ENCODE assay signal across 21 cellular contexts in the genomic region with DNA sequence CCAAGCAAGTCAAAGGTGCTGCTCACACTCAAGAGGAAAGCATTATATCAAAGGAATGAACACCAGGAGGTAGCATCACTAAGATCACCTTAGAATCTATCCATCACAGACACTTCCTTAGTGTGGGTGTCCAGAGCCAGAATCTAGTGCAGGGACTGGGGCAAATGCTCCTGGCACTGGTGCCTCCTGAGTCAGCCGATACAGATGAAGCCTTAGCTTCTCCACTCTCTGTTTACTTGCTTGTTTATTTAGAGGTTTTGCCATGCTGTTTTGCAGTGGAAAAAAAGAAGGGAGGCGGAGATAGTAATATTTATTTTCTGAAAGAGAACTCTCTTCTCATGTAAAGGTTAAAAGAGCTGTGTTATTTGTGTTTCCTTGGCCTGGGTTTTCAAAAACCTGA.
DNase-seq lines count a peak whose midpoint lies in the region; ATAC-seq and TF ChIP-seq lines count a peak whose summit lies in the region.
"Had no signal": no experiment of that assay in that cellular context is flagged by ENCODE, and none has a peak within 500 bp of the region (broad histone marks: within the 10 kb centered on the region; RNA-seq: fewer than 3 reads in every experiment).

No MANE protein-coding gene starts in this region.

- no peaks in the 10 kb centered on the region for H3K27me3 ChIP-seq in foreskin keratinocyte
- H3K27me3 ChIP-seq in neuronal stem cell (ENCODE audit: control insufficient read depth in 3 of 3, insufficient read depth in 3 of 3, low read depth in 1 of 3, low read length in 3 of 3): no peaks in the 10 kb centered on the region
- no peaks in the 10 kb centered on the region for H3K27me3 ChIP-seq in gastroesophageal sphincter

- WGBS in neuronal stem cell (ENCODE audit: extremely low coverage in 2 of 2, insufficient read length in 2 of 2, insufficient replicate concordance in 1 of 2), 2 donors: no CpG with 5 or more reads among the region's 2 CpGs
- WGBS in gastroesophageal sphincter (ENCODE audit: low coverage in 1 of 2), 2 donors: 83 to 90% methylated on average over 2 of the region's 2 CpGs

- no peak overlapping the region for H3K14ac ChIP-seq in neuronal stem cell (ENCODE audit: low read length)

- no peak overlapping the region for H3K4me3 Mint-ChIP-seq in activated naive CD8-positive, alpha-beta T cell treated with anti-CD3 and anti-CD28 coated beads, Interleukin-2, amount 50 U/mL, for 24 hours
- H3K4me3 Mint-ChIP-seq: B cell, IgD-negative memory B cell had no signal

- H3K9ac ChIP-seq in neuronal stem cell (ENCODE audit: low read depth, low read length, poor library complexity): no peak overlapping the region
- H3K9ac ChIP-seq: GM23248 had no signal

- H3K4ac ChIP-seq in neuronal stem cell (ENCODE audit: low read length): no peak overlapping the region

- peak overlapping the region; percentile 72 for H2AFZ ChIP-seq in neuronal stem cell (ENCODE audit: low read length)
- H2AFZ ChIP-seq: GM23248 had no signal

- H4K91ac ChIP-seq in neuronal stem cell (ENCODE audit: low read depth, low read length, poor library complexity): no peak overlapping the region

- H2BK120ac ChIP-seq in neuronal stem cell (ENCODE audit: low read depth, low read length): no peak overlapping the region

- peak; percentile 10 for DNase-seq in NCI-H345 (lab: John Stamatoyannopoulos, UW)
- no peak for DNase-seq in NCI-H345 treated with DMSO at 0.1 percent for 48 hours (lab: John Stamatoyannopoulos, UW; ENCODE audit: unreplicated experiment)
- DNase-seq in foreskin keratinocyte: no peak
- DNase-seq in neuronal stem cell (ENCODE audit: low spot score): no peak
- DNase-seq in kidney tubule cell (ENCODE audit: low spot score): no peak
- no peak for DNase-seq in activated naive CD8-positive, alpha-beta T cell treated with anti-CD3 and anti-CD28 coated beads, Interleukin-2, amount 50 U/mL, for 24 hours
- DNase-seq: COR-L47, GM23248, HCEC 1CT, Karpas-422, MM.1S, NCI-H1092, NCI-H2081, NCI-H774 had no signal

- H3K4me1 ChIP-seq in foreskin keratinocyte (peaks cover 20% of the 10 kb centered on the region), neuronal stem cell (ENCODE audit: control insufficient read depth in 2 of 2, insufficient read depth in 1 of 2, low read depth in 1 of 2, low read length in 2 of 2) (peaks cover 4 to 5% of the 10 kb centered on the region in 2 donors), gastroesophageal sphincter (peaks cover 0 to 20% (median 0%) of the 10 kb centered on the region in 3 donors)

- H3K4me3 ChIP-seq in neuronal stem cell (ENCODE audit: low read length in 2 of 2) (no peak overlapping the region), gastroesophageal sphincter (no peak overlapping the region)
- H3K4me3 ChIP-seq: GM12878, GM23248 had no signal

- no peak overlapping the region for H3K4me2 ChIP-seq in neuronal stem cell (ENCODE audit: insufficient read depth, low read length, poor library complexity, severe bottlenecking)

- H3K79me1 ChIP-seq in neuronal stem cell (ENCODE audit: low read depth, low read length): no peaks in the 10 kb centered on the region

- H3K4me1 Mint-ChIP-seq in activated naive CD8-positive, alpha-beta T cell treated with anti-CD3 and anti-CD28 coated beads, Interleukin-2, amount 50 U/mL, for 24 hours: no peaks in the 10 kb centered on the region
- H3K4me1 Mint-ChIP-seq: B cell, IgD-negative memory B cell had no signal

- no peaks in the 10 kb centered on the region for H3K36me3 ChIP-seq in neuronal stem cell (replicated peaks in 1 of 2; ENCODE audit: control insufficient read depth in 2 of 2, insufficient read depth in 2 of 2, low read length in 2 of 2)
- H3K36me3 ChIP-seq in gastroesophageal sphincter: no peaks in the 10 kb centered on the region

- H4K8ac ChIP-seq in neuronal stem cell (ENCODE audit: low read depth, low read length): no peak overlapping the region

- no peaks in the 10 kb centered on the region for H3K36me3 Mint-ChIP-seq in activated naive CD8-positive, alpha-beta T cell treated with anti-CD3 and anti-CD28 coated beads, Interleukin-2, amount 50 U/mL, for 24 hours (ENCODE audit: low read depth)
- H3K36me3 Mint-ChIP-seq: IgD-negative memory B cell had no signal

- H2BK15ac ChIP-seq in neuronal stem cell (ENCODE audit: low read length): no peak overlapping the region

- H3K18ac ChIP-seq in neuronal stem cell (ENCODE audit: low read length): no peak overlapping the region

- H3K27ac ChIP-seq in foreskin keratinocyte (peak overlapping the region; percentile 78), neuronal stem cell (replicated peaks; ENCODE audit: low read length) (no peak overlapping the region), gastroesophageal sphincter (no peak overlapping the region)
- H3K27ac ChIP-seq: 22Rv1, GM23248 had no signal

- H3K9me3 ChIP-seq in neuronal stem cell (replicated peaks in 1 of 2; ENCODE audit: control insufficient read depth in 2 of 2, insufficient read depth in 1 of 2, low read depth in 1 of 2, low read length in 2 of 2) (peaks cover 0 to 4% of the 10 kb centered on the region in 2 donors), gastroesophageal sphincter (no peaks in the 10 kb centered on the region)

- TF ChIP-seq CTCF in foreskin keratinocyte (conservative IDR thresholded peaks at IDR 0.05): no peak
- TF ChIP-seq CTCF in gastroesophageal sphincter (IDR thresholded peaks at IDR 0.05): no peak

- ATAC-seq in foreskin keratinocyte (no peak), gastroesophageal sphincter (no peak), GM18873 (IDR thresholded peaks at IDR 0.05; ENCODE audit: low FRiP score, unreplicated experiment) (no peak)
- ATAC-seq in activated naive CD8-positive, alpha-beta T cell treated with anti-CD3 and anti-CD28 coated beads, Interleukin-2, amount 50 U/mL, for 24 hours: no peak
- ATAC-seq: GM12878, Right ventricle myocardium inferior had no signal

- no peak overlapping the region for H3K23ac ChIP-seq in neuronal stem cell (ENCODE audit: low read depth, low read length, poor library complexity)

- no peak for TF ChIP-seq EP300 in gastroesophageal sphincter (IDR thresholded peaks at IDR 0.05)

- no peak overlapping the region for H3K27ac Mint-ChIP-seq in activated naive CD8-positive, alpha-beta T cell treated with anti-CD3 and anti-CD28 coated beads, Interleukin-2, amount 50 U/mL, for 24 hours
- H3K27ac Mint-ChIP-seq: B cell, IgD-negative memory B cell had no signal

- no peak overlapping the region for H2BK5ac ChIP-seq in neuronal stem cell (ENCODE audit: low read length)

- H3K27me3 Mint-ChIP-seq in activated naive CD8-positive, alpha-beta T cell treated with anti-CD3 and anti-CD28 coated beads, Interleukin-2, amount 50 U/mL, for 24 hours: no peaks in the 10 kb centered on the region

- TF ChIP-seq POLR2A in gastroesophageal sphincter (IDR thresholded peaks at IDR 0.05): no peak

- H2AK5ac ChIP-seq in neuronal stem cell (ENCODE audit: low read depth, low read length): no peak overlapping the region

- no peak overlapping the region for H2BK12ac ChIP-seq in neuronal stem cell (ENCODE audit: low read length)

- H3K9me3 Mint-ChIP-seq in activated naive CD8-positive, alpha-beta T cell treated with anti-CD3 and anti-CD28 coated beads, Interleukin-2, amount 50 U/mL, for 24 hours: peaks cover 16% of the 10 kb centered on the region
